In the genomic region with DNA sequence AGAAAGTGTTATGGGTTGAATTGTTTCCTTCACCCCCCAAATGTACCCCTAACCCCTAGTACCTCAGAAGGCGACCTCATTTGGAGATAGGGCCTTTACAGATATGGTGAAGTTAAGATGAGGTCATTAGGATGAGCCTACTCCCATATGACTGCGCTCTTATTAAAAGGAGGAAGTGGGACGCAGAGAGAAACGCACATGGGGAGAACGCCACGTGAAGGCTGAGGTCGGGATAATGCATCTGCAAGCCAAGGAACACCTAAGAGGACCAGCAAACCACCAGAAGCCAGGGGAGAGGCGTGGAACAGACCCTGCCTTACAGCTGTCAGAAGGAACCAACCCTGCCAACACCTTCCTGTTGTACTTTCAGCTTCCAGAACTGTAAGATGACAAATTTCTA, we compare ENCODE assay signal across 15 cellular contexts. TPM values are rescaled to one million over a fixed set of nuclear protein-coding genes. Genes with fewer than 3 reads are reported as not detected.
DNase-seq lines count a peak whose midpoint lies in the region; ATAC-seq and TF ChIP-seq lines count a peak whose summit lies in the region.
"Had no signal": no experiment of that assay in that cellular context is flagged by ENCODE, and none has a peak within 500 bp of the region (broad histone marks: within the 10 kb centered on the region; RNA-seq: fewer than 3 reads in every experiment).

No MANE protein-coding gene starts in this region.

- intact Hi-C loops in PC-9 (cut with micrococcal nuclease; ENCODE audit: unreplicated experiment), result no loop called here

- H3K4me2 ChIP-seq in PC-9, result no peak overlapping the region

- no peak overlapping the region for H2AFZ ChIP-seq in PC-9

- H3K27ac Mint-ChIP-seq in nephron, result peak overlapping the region; percentile 32 to 88 (median 74)
- H3K27ac Mint-ChIP-seq: B cell; CD4-positive, alpha-beta memory T cell had no signal

- POLR2A ChIA-PET in PC-9 (lab: Charles Lee; ENCODE audit: unreplicated experiment), result interaction anchor here (0.6 kb wide), 1 partner anchor 50 kb away, joined by 5 read pairs; no protein-coding TSS in a partner anchor

- H3F3A ChIP-seq in PC-9 (ENCODE audit: insufficient read depth, low read depth), result peaks cover 6% of the 10 kb centered on the region; the same call in 1 of the 2 replicates

- H4K20me1 ChIP-seq in PC-9 (ENCODE audit: insufficient read depth), result no peaks in the 10 kb centered on the region

- H3K27ac ChIP-seq in HL-60 (replicated peaks) (peak overlapping the region; percentile 62), right atrium auricular region (no peak overlapping the region), PC-9 (no peak overlapping the region)

- TF ChIP-seq CTCF in HL-60 (IDR thresholded peaks at IDR 0.05; ENCODE audit: insufficient read depth, low read length) (no peak), nephron (IDR thresholded peaks at IDR 0.05; ENCODE audit: unreplicated experiment in 3 of 3) (no peak), right atrium auricular region (IDR thresholded peaks at IDR 0.05) (no peak), PC-9 (conservative IDR thresholded peaks at IDR 0.05) (no peak)

- BruUV-seq in PC-9 (replicated peaks; lab: Mats Ljungman, UMichigan), result no TSS peak

- H3K4me3 Mint-ChIP-seq in nephron, result no peak overlapping the region
- H3K4me3 Mint-ChIP-seq: B cell; CD4-positive, alpha-beta memory T cell had no signal

- H3K27me3 Mint-ChIP-seq in nephron (ENCODE audit: low read depth), result no peaks in the 10 kb centered on the region
- H3K27me3 Mint-ChIP-seq: B cell; CD4-positive, alpha-beta memory T cell had no signal

- H3K9me3 Mint-ChIP-seq in nephron, result no peaks in the 10 kb centered on the region

- H3K4me3 ChIP-seq in HL-60 (replicated peaks; ENCODE audit: insufficient read depth, low read length) (0 out of 2 replicates have a peak overlapping the region, but pooled peaks have one; percentile 19), right atrium auricular region (no peak overlapping the region), PC-9 (no peak overlapping the region)

- no peaks in the 10 kb centered on the region for H3K9me3 ChIP-seq in right atrium auricular region
- H3K9me3 ChIP-seq in PC-9 (ENCODE audit: insufficient read depth, low read depth), result no peaks in the 10 kb centered on the region

- CTCF ChIA-PET in PC-9 (lab: Charles Lee), result interaction anchor here (0.6 kb wide), 1 partner anchor 39 kb away, joined by 4 read pairs; no protein-coding TSS in a partner anchor

- H3K4me1 Mint-ChIP-seq in nephron, result peaks cover 40% of the 10 kb centered on the region

- H3K79me2 ChIP-seq in PC-9 (ENCODE audit: low read depth), result no peaks in the 10 kb centered on the region

- DNase-seq in GF-D8 (lab: John Stamatoyannopoulos, UW), result peak; percentile 27
- DNase-seq in HL-60 (ENCODE audit: low read depth in 1 of 2, low spot score in 1 of 2), result peak; percentile 49 to 80
- DNase-seq in SIG-M5 treated with dmso at 0.1 percent for 504 hours (lab: John Stamatoyannopoulos, UW; ENCODE audit: unreplicated experiment), result peak; percentile 86
- DNase-seq in right atrium auricular region (ENCODE audit: low spot score), result no peak
- DNase-seq in PC-9, result no peak
- DNase-seq: CD4-positive, alpha-beta memory T cell; DMS79; HCEC 1CT had no signal

- H3K27me3 ChIP-seq in HL-60 (ENCODE audit: insufficient read depth, poor library complexity, severe bottlenecking) (no peaks in the 10 kb centered on the region), right atrium auricular region (no peaks in the 10 kb centered on the region), PC-9 (ENCODE audit: insufficient read depth, low read depth) (no peaks in the 10 kb centered on the region)

- peaks cover 0 to 23% of the 10 kb centered on the region in 2 donors for H3K4me1 ChIP-seq in right atrium auricular region
- H3K4me1 ChIP-seq in PC-9 (replicated peaks; ENCODE audit: insufficient read depth), result no peaks in the 10 kb centered on the region

- peaks cover 17% of the 10 kb centered on the region for H3K36me3 Mint-ChIP-seq in nephron (ENCODE audit: low read depth)

- H3K36me3 ChIP-seq in right atrium auricular region (no peaks in the 10 kb centered on the region), PC-9 (ENCODE audit: low read depth) (no peaks in the 10 kb centered on the region)

- no peaks in the 10 kb centered on the region for H3K9me2 ChIP-seq in PC-9 (ENCODE audit: insufficient read depth)

- ATAC-seq in GM21528 (IDR thresholded peaks at IDR 0.05; ENCODE audit: low FRiP score, unreplicated experiment) (no peak), HG02981 (IDR thresholded peaks at IDR 0.05; ENCODE audit: unreplicated experiment) (no peak)
- ATAC-seq: HepG2 had no signal

RNA-seq across cellular contexts. Expression of a gene that starts 1.7 kb away (rescaled TPM):
- total RNA-seq in right atrium auricular region, result 1 to 10 TPM in 1 of 2 donors, under 1 TPM in 1; 0.59 to 3.0 TPM
- not detected in 2 replicates for total RNA-seq in PC-9 (2021)
- total RNA-seq: B cell; CD4-positive, alpha-beta memory T cell; G401; H1; HepG2 had no signal

RNA-seq across cellular contexts. Expression of a gene that starts 20.3 kb away (rescaled TPM):
- total RNA-seq in right atrium auricular region (not detected), PC-9 (2021) (not detected in 2 replicates)
- total RNA-seq: B cell; CD4-positive, alpha-beta memory T cell; G401; H1; HepG2 had no signal

RNA-seq across cellular contexts. Expression of a gene that starts 24.1 kb away (rescaled TPM):
- total RNA-seq in right atrium auricular region, result 10 to 100 TPM; 12.7 to 13.7 TPM
- 33.3 and 41.3 TPM in 2 replicates for total RNA-seq in PC-9 (2021)

RNA-seq across cellular contexts. Expression of a gene that starts 40.4 kb away (rescaled TPM):
- total RNA-seq in right atrium auricular region (1 to 10 TPM in 1 of 2 donors, under 1 TPM in 1; 0.16 to 4.1 TPM), PC-9 (2021) (161 and 225 TPM in 2 replicates)

RNA-seq across cellular contexts. Expression of a gene that starts 40.4 kb away (rescaled TPM):
- total RNA-seq in right atrium auricular region (10 to 100 TPM in 1 of 2 donors, 1 to 10 TPM in 1; 6.2 to 11.5 TPM), PC-9 (2021) (60.1 and 77.9 TPM in 2 replicates)

Comparison
In these comparisons a context has a peak if more than half of its experiments do, and no peak if none do; other contexts are left out.
1. DNase-seq: peak in GF-D8 (single experiment), HL-60 (2 of 2) and SIG-M5 treated with dmso at 0.1 percent for 504 hours (single experiment); none in right atrium auricular region (single experiment) and PC-9 (0 of 2).